1 cellular context compared by ENCODE assay signal in genomic region chr22:39457047-39457545, GRCh38.
A peak's percentile ranks its signal among the peaks of the same experiment; 100 is the strongest.
TF ChIP-seq lines count a peak whose summit lies in the region.

No MANE protein-coding gene starts in this region.

TF ChIP-seq in K562, 482 proteins besides CTCF, POLR2A, EP300 and RAD21:
- TF ChIP-seq ZNF551 (CRISPR knock-in tag; IDR thresholded peaks at IDR 0.05): no peak
- TF ChIP-seq KAT8 (IDR thresholded peaks at IDR 0.05; ENCODE audit: low read depth): no peak
- TF ChIP-seq GTF2F1 (IDR thresholded peaks at IDR 0.05; ENCODE audit: low read depth, low read length): no peak
- TF ChIP-seq RFX7 (CRISPR knock-in tag; IDR thresholded peaks at IDR 0.05): no peak
- TF ChIP-seq, protein P1, sequence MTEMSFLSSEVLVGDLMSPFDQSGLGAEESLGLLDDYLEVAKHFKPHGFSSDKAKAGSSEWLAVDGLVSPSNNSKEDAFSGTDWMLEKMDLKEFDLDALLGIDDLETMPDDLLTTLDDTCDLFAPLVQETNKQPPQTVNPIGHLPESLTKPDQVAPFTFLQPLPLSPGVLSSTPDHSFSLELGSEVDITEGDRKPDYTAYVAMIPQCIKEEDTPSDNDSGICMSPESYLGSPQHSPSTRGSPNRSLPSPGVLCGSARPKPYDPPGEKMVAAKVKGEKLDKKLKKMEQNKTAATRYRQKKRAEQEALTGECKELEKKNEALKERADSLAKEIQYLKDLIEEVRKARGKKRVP (CRISPR knock-in tag; IDR thresholded peaks at IDR 0.05): no peak
- TF ChIP-seq ZNF785 (CRISPR knock-in tag; IDR thresholded peaks at IDR 0.05): no peak
- TF ChIP-seq, protein P2, sequence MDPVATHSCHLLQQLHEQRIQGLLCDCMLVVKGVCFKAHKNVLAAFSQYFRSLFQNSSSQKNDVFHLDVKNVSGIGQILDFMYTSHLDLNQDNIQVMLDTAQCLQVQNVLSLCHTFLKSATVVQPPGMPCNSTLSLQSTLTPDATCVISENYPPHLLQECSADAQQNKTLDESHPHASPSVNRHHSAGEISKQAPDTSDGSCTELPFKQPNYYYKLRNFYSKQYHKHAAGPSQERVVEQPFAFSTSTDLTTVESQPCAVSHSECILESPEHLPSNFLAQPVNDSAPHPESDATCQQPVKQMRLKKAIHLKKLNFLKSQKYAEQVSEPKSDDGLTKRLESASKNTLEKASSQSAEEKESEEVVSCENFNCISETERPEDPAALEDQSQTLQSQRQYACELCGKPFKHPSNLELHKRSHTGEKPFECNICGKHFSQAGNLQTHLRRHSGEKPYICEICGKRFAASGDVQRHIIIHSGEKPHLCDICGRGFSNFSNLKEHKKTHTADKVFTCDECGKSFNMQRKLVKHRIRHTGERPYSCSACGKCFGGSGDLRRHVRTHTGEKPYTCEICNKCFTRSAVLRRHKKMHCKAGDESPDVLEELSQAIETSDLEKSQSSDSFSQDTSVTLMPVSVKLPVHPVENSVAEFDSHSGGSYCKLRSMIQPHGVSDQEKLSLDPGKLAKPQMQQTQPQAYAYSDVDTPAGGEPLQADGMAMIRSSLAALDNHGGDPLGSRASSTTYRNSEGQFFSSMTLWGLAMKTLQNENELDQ (CRISPR knock-in tag; IDR thresholded peaks at IDR 0.05; ENCODE audit: borderline replicate concordance): no peak
- no peak for TF ChIP-seq CTBP1 (IDR thresholded peaks at IDR 0.05; ENCODE audit: borderline replicate concordance)
- TF ChIP-seq TAF1 (IDR thresholded peaks at IDR 0.05; ENCODE audit: control insufficient read depth, extremely low read depth, insufficient read depth, low read length, severe bottlenecking): no peak
- no peak for TF ChIP-seq ZC3H8 (IDR thresholded peaks at IDR 0.05)
- TF ChIP-seq PHF8 (IDR thresholded peaks at IDR 0.05; ENCODE audit: borderline replicate concordance, low read length): peak; percentile 3; the same call in 1 of the 2 replicates
- no peak for TF ChIP-seq ARID1B (IDR thresholded peaks at IDR 0.05)
- TF ChIP-seq ZNF639 (CRISPR knock-in tag; conservative IDR thresholded peaks at IDR 0.05 in 1 of 2, IDR thresholded peaks at IDR 0.05 in 1 of 2): 0 out of 4 replicates have a peak, but pooled peaks of 1 of the 2 experiments have one; percentile 26
- TF ChIP-seq POLR2G (IDR thresholded peaks at IDR 0.05; ENCODE audit: low read depth, low read length): 0 out of 2 replicates have a peak, but pooled peaks have one; percentile 20
- TF ChIP-seq TBP (optimal IDR thresholded peaks at IDR 0.05; ENCODE audit: low read depth, low read length): no peak
- TF ChIP-seq KDM2B (CRISPR knock-in tag; IDR thresholded peaks at IDR 0.05): no peak
- no peak for TF ChIP-seq PCBP2 (IDR thresholded peaks at IDR 0.05; ENCODE audit: low read depth, low read length, poor library complexity, severe bottlenecking)
- TF ChIP-seq ZNF274 (IDR thresholded peaks at IDR 0.05; ENCODE audit: borderline replicate concordance, low read depth, low read length): no peak
- TF ChIP-seq, protein P3, sequence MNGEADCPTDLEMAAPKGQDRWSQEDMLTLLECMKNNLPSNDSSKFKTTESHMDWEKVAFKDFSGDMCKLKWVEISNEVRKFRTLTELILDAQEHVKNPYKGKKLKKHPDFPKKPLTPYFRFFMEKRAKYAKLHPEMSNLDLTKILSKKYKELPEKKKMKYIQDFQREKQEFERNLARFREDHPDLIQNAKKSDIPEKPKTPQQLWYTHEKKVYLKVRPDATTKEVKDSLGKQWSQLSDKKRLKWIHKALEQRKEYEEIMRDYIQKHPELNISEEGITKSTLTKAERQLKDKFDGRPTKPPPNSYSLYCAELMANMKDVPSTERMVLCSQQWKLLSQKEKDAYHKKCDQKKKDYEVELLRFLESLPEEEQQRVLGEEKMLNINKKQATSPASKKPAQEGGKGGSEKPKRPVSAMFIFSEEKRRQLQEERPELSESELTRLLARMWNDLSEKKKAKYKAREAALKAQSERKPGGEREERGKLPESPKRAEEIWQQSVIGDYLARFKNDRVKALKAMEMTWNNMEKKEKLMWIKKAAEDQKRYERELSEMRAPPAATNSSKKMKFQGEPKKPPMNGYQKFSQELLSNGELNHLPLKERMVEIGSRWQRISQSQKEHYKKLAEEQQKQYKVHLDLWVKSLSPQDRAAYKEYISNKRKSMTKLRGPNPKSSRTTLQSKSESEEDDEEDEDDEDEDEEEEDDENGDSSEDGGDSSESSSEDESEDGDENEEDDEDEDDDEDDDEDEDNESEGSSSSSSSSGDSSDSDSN (IDR thresholded peaks at IDR 0.05; ENCODE audit: borderline replicate concordance in 1 of 2, low read depth in 2 of 2, low read length in 2 of 2): 0 out of 4 replicates have a peak, but pooled peaks of 1 of the 2 experiments have one; percentile 11
- TF ChIP-seq YY1 (IDR thresholded peaks at IDR 0.05; ENCODE audit: borderline replicate concordance in 1 of 3, control insufficient read depth in 1 of 3, extremely low read depth in 1 of 3, insufficient read depth in 3 of 3, insufficient read length in 1 of 3, insufficient replicate concordance in 2 of 3, low read depth in 1 of 3, low read length in 2 of 3): no peak
